21 cellular contexts compared by ENCODE assay signal in the genomic region with DNA sequence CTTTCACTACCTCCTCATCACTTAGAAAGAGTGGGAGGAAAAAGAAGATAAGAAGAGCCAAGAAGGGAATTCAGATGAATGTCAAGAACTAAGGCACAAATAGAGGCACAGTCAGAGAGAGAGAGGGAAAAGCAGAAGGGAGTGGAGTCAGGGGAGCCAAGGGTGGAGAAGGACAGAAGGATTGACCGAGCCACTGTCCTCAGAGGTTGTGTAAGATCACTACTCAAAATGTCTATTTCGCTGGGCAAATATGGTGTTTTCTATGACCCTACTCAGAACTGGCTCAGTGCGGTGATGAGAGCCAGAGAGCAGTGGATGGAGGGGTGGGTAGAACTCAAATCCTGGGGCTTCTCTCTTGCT.
"Had no signal": no experiment of that assay in that cellular context is flagged by ENCODE, and none has a peak within 500 bp of the region (broad histone marks: within the 10 kb centered on the region; RNA-seq: fewer than 3 reads in every experiment).

No MANE protein-coding gene starts in this region.

- H3K9me3 ChIP-seq: colonic mucosa, esophagus squamous epithelium, left lung, prostate gland, transverse colon, upper lobe of right lung, vagina had no signal

- H3K27me3 ChIP-seq: colonic mucosa, neural progenitor cell, transverse colon, upper lobe of right lung, vagina had no signal

- H3K4me1 ChIP-seq: colonic mucosa, esophagus squamous epithelium, left lung, prostate gland, upper lobe of right lung, vagina had no signal

- H3K27ac ChIP-seq: colonic mucosa, esophagus squamous epithelium, left lung, neural progenitor cell, prostate gland, transverse colon, upper lobe of right lung, vagina had no signal

- DNase-seq: colonic mucosa; dermis blood vessel endothelial cell; effector memory CD8-positive, alpha-beta T cell; erythroblast; esophagus squamous epithelium; foreskin melanocyte; glutamatergic neuron; kidney; left lung; mesenchymal stem cell; midbrain; naive thymus-derived CD4-positive, alpha-beta T cell; small intestine; stimulated activated CD4-positive, alpha-beta T cell treated with anti-CD3 and anti-CD28 coated beads, Interleukin-15, amount 100 ng/mL, for 24 hours; stimulated activated CD4-positive, alpha-beta T cell treated with anti-CD3 and anti-CD28 coated beads, Interleukin-2, amount 100 ng/mL, for 48 hours; stimulated activated naive B cell treated with anti-CD40 and anti-IgM and Interleukin-4, amounts not matched to agents 10 μg/mL and 1 μg/mL and 100 μg/mL, for 72 hours; transverse colon; upper lobe of right lung had no signal

- ATAC-seq: effector memory CD8-positive, alpha-beta T cell; left lung; naive thymus-derived CD4-positive, alpha-beta T cell; upper lobe of right lung had no signal

- H3K4me3 ChIP-seq: colonic mucosa, esophagus squamous epithelium, left lung, neural progenitor cell, prostate gland, transverse colon, upper lobe of right lung, vagina had no signal

- H3K36me3 ChIP-seq: colonic mucosa, esophagus squamous epithelium, left lung, neural progenitor cell, prostate gland, transverse colon, upper lobe of right lung, vagina had no signal
